In the genomic region with DNA sequence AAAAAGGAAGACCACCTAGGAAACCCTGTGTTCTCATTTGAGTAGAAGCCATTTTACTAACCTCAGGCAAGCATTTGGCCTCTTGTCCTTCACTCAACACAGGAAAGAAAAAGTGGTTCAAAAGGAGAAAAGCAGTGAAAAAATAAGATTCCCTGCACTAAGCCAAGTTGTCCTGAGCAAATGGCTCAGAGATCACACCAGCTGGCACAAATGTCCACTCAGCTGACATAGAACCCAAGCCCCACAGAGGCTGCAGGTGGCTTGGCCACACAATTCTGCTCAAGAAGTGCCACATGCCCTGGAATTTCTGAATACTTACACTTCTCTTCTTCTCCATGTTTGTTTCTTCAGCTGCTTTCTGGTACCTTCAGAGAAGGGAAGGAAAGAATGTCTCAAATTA, we compare ENCODE assay signal across 23 cellular contexts.
"Had no signal": no experiment of that assay in that cellular context is flagged by ENCODE, and none has a peak within 500 bp of the region (broad histone marks: within the 10 kb centered on the region; RNA-seq: fewer than 3 reads in every experiment).

No MANE protein-coding gene starts in this region.

- ATAC-seq: PC-3 had no signal

- DNase-seq: activated CD4-positive, alpha-beta memory T cell treated with anti-CD3 and anti-CD28 coated beads, Interleukin-2, amount 10 ng/mL, durations not matched to agents 7 days and 5 days; activated CD4-positive, alpha-beta T cell treated with anti-CD3 and anti-CD28 coated beads for 1 hour; activated CD4-positive, alpha-beta T cell treated with anti-CD3 and anti-CD28 coated beads for 48 hours; activated CD4-positive, CD25-positive, alpha-beta regulatory T cell; activated gamma-delta T cell; activated naive CD4-positive, alpha-beta T cell treated with Interleukin-2 at 50 U/mL for 16 hours; activated naive CD8-positive, alpha-beta T cell treated with anti-CD3 and anti-CD28 coated beads, Interleukin-2, amount 10 ng/mL, durations not matched to agents 7 days and 5 days; activated T-cell treated with anti-CD3 and anti-CD28 coated beads, Interleukin-2, amount 50 U/mL, for 24 hours; amygdala; MM.1S; MV-4-11; NCI-H1092; NCI-H1436 treated with DMSO at 0.1 percent for 48 hours; NCI-H1694 treated with DMSO at 0.1 percent for 48 hours; NCI-H2029; NCI-H510A; NCI-H526; NCI-H748 treated with DMSO at 0.1 percent for 48 hours; NK-92 treated with Interleukin-12 subunit alpha and Interleukin-12 subunit beta, amount 100 ng/mL, for 24 hours; PC-3; Right ventricle myocardium superior; T1000; WERI-Rb-1 had no signal
